In the genomic region with DNA sequence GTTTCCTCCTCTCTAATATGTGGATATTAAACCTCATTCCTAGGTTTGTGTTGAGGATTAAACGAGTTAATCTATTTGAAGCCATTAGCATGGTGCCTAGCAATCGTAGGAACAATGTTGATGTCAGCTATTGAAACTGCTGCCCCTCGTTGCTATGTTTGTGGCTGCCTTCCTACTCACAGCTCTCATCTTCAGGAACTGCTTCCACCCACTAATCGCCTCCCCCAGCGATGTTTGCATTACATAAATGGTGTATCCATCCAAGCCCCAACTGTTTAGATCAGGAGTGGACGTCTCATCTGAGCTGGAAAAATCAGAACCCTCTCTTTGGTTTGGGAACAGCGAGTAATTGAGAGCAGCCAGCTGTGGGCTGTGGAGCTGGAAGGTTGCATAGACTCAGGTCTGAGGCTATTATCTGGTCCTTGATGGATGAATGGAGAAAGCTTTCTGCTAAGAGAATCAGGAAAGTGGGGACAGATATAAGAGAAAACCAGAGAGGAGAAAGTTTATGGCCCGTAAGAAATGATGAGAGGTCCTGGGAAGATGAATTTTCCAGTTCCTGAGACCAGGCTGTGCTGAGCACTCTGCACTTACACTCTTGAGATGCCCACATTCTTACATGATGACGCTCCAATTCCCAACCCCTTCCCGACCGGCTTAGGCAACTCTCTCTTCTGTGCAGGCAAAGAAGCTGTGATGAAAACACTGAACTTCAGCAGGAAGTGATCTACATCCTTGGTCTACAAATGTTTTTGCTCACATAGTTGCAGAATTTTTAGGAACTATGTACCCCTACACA, we compare ENCODE assay signal across 14 cellular contexts.
DNase-seq lines count a peak whose midpoint lies in the region; ATAC-seq, FAIRE-seq and TF ChIP-seq lines count a peak whose summit lies in the region.
"Had no signal": no experiment of that assay in that cellular context is flagged by ENCODE, and none has a peak within 500 bp of the region (broad histone marks: within the 10 kb centered on the region; RNA-seq: fewer than 3 reads in every experiment).

No MANE protein-coding gene starts in this region.

- TF ChIP-seq CTCF in right atrium auricular region (IDR thresholded peaks at IDR 0.05) (no peak), astrocyte of the spinal cord (IDR thresholded peaks at IDR 0.05; ENCODE audit: low read depth, low read length) (no peak), lung (IDR thresholded peaks at IDR 0.05; ENCODE audit: control extremely low read depth, extremely low read depth) (no peak), nephron progenitor cell (IDR thresholded peaks at IDR 0.05) (no peak)

- no peaks in the 10 kb centered on the region for H3K9me3 Mint-ChIP-seq in nephron progenitor cell

- no peak for FAIRE-seq in urothelium cell line (lab: Jason Lieb, UNC)

- in situ Hi-C loops in astrocyte of the spinal cord (cut with HindIII; ENCODE audit: low sequenced_read_pairs): no loop called here

- H3K27me3 ChIP-seq in right atrium auricular region (no peaks in the 10 kb centered on the region), lung (ENCODE audit: control insufficient read depth, insufficient read depth) (no peaks in the 10 kb centered on the region)
- H3K27me3 ChIP-seq: cardiac muscle cell had no signal

- ATAC-seq in Right ventricle myocardium superior (ENCODE audit: poor library complexity): peak; percentile 46
- peak; percentile 77 for ATAC-seq in lung (ENCODE audit: insufficient read depth, low FRiP score)
- ATAC-seq in activated CD4-positive, CD25-positive, alpha-beta regulatory T cell treated with anti-CD3 and anti-CD28 coated beads, Interleukin-2, amount 50 U/mL, for 24 hours: no peak
- ATAC-seq: esophagus mucosa had no signal

- H3K36me3 ChIP-seq in right atrium auricular region: no peaks in the 10 kb centered on the region
- H3K36me3 ChIP-seq in lung (ENCODE audit: control insufficient read depth in 2 of 2, insufficient read depth in 2 of 2, low read length in 2 of 2): no peaks in the 10 kb centered on the region
- H3K36me3 ChIP-seq: cardiac muscle cell had no signal

- peaks cover 13% of the 10 kb centered on the region for H3K4me1 Mint-ChIP-seq in nephron progenitor cell

- no peak overlapping the region for H3K27ac Mint-ChIP-seq in nephron progenitor cell

- H3K27ac ChIP-seq in right atrium auricular region: no peak overlapping the region
- H3K27ac ChIP-seq in lung (ENCODE audit: low read depth in 1 of 2, low read length in 1 of 2): no peak overlapping the region
- H3K27ac ChIP-seq: cardiac muscle cell, PC-9 had no signal

- peaks cover 4% of the 10 kb centered on the region for H3K27me3 Mint-ChIP-seq in nephron progenitor cell (ENCODE audit: low read depth, poor library complexity)

- no peak overlapping the region for H3K4me3 Mint-ChIP-seq in nephron progenitor cell

- intact Hi-C loops in Right ventricle myocardium superior (cut with DNase I): no loop called here

- 62 to 78% methylated on average over 11 of the region's 11 CpGs for WGBS in lung, 2 donors

- DNase-seq in Right ventricle myocardium superior (no peak), right atrium auricular region (ENCODE audit: low spot score) (no peak), astrocyte of the spinal cord (ENCODE audit: low read depth, low spot score) (peak; percentile 61), lung (ENCODE audit: low spot score) (peak; percentile 60), urothelium cell line (ENCODE audit: low spot score) (peak; percentile 76), NCI-H2171 treated with DMSO at 0.1 percent for 48 hours (lab: John Stamatoyannopoulos, UW) (no peak), nephron progenitor cell (no peak)
- DNase-seq: DND-41, NCI-H187, retina had no signal

- no peak overlapping the region for H3K4me3 ChIP-seq in right atrium auricular region
- no peak overlapping the region for H3K4me3 ChIP-seq in astrocyte of the spinal cord (ENCODE audit: low read depth, low read length)
- H3K4me3 ChIP-seq in lung: no peak overlapping the region
- H3K4me3 ChIP-seq: cardiac muscle cell, PC-9 had no signal

- H3K9me3 ChIP-seq in right atrium auricular region: no peaks in the 10 kb centered on the region
- no peaks in the 10 kb centered on the region for H3K9me3 ChIP-seq in lung (ENCODE audit: control insufficient read depth in 2 of 2, insufficient read depth in 1 of 2, low read length in 1 of 2)

- H3K36me3 Mint-ChIP-seq in nephron progenitor cell (ENCODE audit: low read depth): no peaks in the 10 kb centered on the region

- H3K4me1 ChIP-seq in right atrium auricular region: no peaks in the 10 kb centered on the region
- peaks cover 0 to 6% of the 10 kb centered on the region in 2 donors for H3K4me1 ChIP-seq in lung (ENCODE audit: control insufficient read depth in 2 of 2, insufficient read depth in 2 of 2, low read length in 2 of 2)

Comparison
In these comparisons a context has a peak if more than half of its experiments do, and no peak if none do; other contexts are left out.
1. ATAC-seq: peak in Right ventricle myocardium superior (single experiment) and lung (single experiment); none in activated CD4-positive, CD25-positive, alpha-beta regulatory T cell treated with anti-CD3 and anti-CD28 coated beads, Interleukin-2, amount 50 U/mL, for 24 hours (0 of 2).
2. DNase-seq: peak in astrocyte of the spinal cord (single experiment), lung (single experiment) and urothelium cell line (single experiment); none in Right ventricle myocardium superior (single experiment), right atrium auricular region (single experiment), NCI-H2171 treated with DMSO at 0.1 percent for 48 hours (single experiment) and nephron progenitor cell (single experiment).